In genomic region chr11:47565340-47566165, GRCh38 we compare ENCODE assay signal across 8 cellular contexts. TPM values are rescaled to one million over a fixed set of nuclear protein-coding genes. Genes with fewer than 3 reads are reported as not detected.
DNase-seq lines count a peak whose midpoint lies in the region; ATAC-seq and TF ChIP-seq lines count a peak whose summit lies in the region.

PTPMT1 (plus strand) TSS chr11:47565599; CDS start chr11:47565623, 24 bp downstream.

- H3K27me3 Mint-ChIP-seq in activated CD4-positive, alpha-beta T cell treated with anti-CD3 and anti-CD28 coated beads for 36 hours: no peaks in the 10 kb centered on the region

- H3K27ac ChIP-seq in left lung: peak within 1 kb of the TSS; percentile 72 to 82

- peaks cover 0 to 14% of the 10 kb centered on the region in 2 donors for H3K36me3 ChIP-seq in left lung

- intact Hi-C loops in activated CD4-positive, alpha-beta T cell treated with anti-CD3 and anti-CD28 coated beads for 36 hours (cut with DNase I, micrococcal nuclease): loop anchor here in 1 of 2 experiments (1.0 kb wide), 3 partner anchors 12 to 77 kb away; partner anchors contain the start of genes CELF1, KBTBD4 and MTCH2
- intact Hi-C loops in left lung (cut with DNase I): loop anchor here in 1 of 2 donors (10.0 kb wide), 1 partner anchor 81 kb away; no protein-coding TSS in a partner anchor

- H3K27me3 ChIP-seq in left lung: no peaks in the 10 kb centered on the region

- ATAC-seq in HG02840 (IDR thresholded peaks at IDR 0.05; ENCODE audit: low FRiP score, unreplicated experiment): peak; percentile 69
- ATAC-seq in activated CD4-positive, alpha-beta T cell treated with anti-CD3 and anti-CD28 coated beads for 36 hours: peak; percentile 95
- peak; percentile 96 for ATAC-seq in left lung

- H3K4me1 ChIP-seq in left lung: peaks cover 5 to 28% of the 10 kb centered on the region in 2 donors

- TF ChIP-seq CTCF in left lung (IDR thresholded peaks at IDR 0.05): no peak

- DNase-seq in NCI-H748 (lab: John Stamatoyannopoulos, UW; ENCODE audit: unreplicated experiment) (peak; percentile 76), NCI-H748 treated with DMSO at 0.1 percent for 48 hours (lab: John Stamatoyannopoulos, UW) (no peak), NCI-H2081 (lab: John Stamatoyannopoulos, UW) (peak; percentile 70 to 74), dedifferentiated amniotic fluid mesenchymal stem cell (ENCODE audit: extremely low spot score) (peak; percentile 50), left lung (peak; percentile 72 to 94)
- DNase-seq in activated CD4-positive, alpha-beta T cell treated with anti-CD3 and anti-CD28 coated beads for 36 hours: peak; percentile 85
- peak; percentile 57 to 66 for DNase-seq in stimulated activated CD4-positive, alpha-beta T cell treated with anti-CD3 and anti-CD28 coated beads, Interleukin-4, amount 100 ng/mL, for 4 hours

- H3K27ac Mint-ChIP-seq in activated CD4-positive, alpha-beta T cell treated with anti-CD3 and anti-CD28 coated beads for 36 hours: peak within 1 kb of the TSS; percentile 82

- H3K4me3 ChIP-seq in left lung: peak within 1 kb of the TSS; percentile 90 to 96

- no peaks in the 10 kb centered on the region for H3K9me3 Mint-ChIP-seq in activated CD4-positive, alpha-beta T cell treated with anti-CD3 and anti-CD28 coated beads for 36 hours (ENCODE audit: low read depth)

- H3K4me1 Mint-ChIP-seq in activated CD4-positive, alpha-beta T cell treated with anti-CD3 and anti-CD28 coated beads for 36 hours: peaks cover 28% of the 10 kb centered on the region

- peak within 1 kb of the TSS; percentile 82 for H3K4me3 Mint-ChIP-seq in activated CD4-positive, alpha-beta T cell treated with anti-CD3 and anti-CD28 coated beads for 36 hours

- no peaks in the 10 kb centered on the region for H3K9me3 ChIP-seq in left lung

- POLR2A ChIA-PET in activated CD4-positive, alpha-beta T cell treated with anti-CD3 and anti-CD28 coated beads for 36 hours (lab: Charles Lee): interaction anchor here (0.7 to 2.0 kb wide), 3 partner anchors 13 to 282 kb away, joined by 6 to 14 read pairs (median 7); partner anchors contain the start of genes KBTBD4, NDUFS3 and NUP160

- CTCF ChIA-PET in activated CD4-positive, alpha-beta T cell treated with anti-CD3 and anti-CD28 coated beads for 36 hours (lab: Charles Lee): interaction anchor here (0.8 to 3.0 kb wide), 7 partner anchors 12 to 356 kb away, joined by 3 to 47 read pairs (median 4); partner anchors contain the start of gene CELF1

- peaks cover 9% of the 10 kb centered on the region for H3K36me3 Mint-ChIP-seq in activated CD4-positive, alpha-beta T cell treated with anti-CD3 and anti-CD28 coated beads for 36 hours (ENCODE audit: low read depth)

RNA-seq across cellular contexts. Expression of gene PTPMT1, which starts in this region (rescaled TPM):
- total RNA-seq in activated CD4-positive, alpha-beta T cell treated with anti-CD3 and anti-CD28 coated beads for 36 hours: 10 to 100 TPM; 35.6 to 41.5 TPM
- 10 to 100 TPM; 61.4 to 75.2 TPM for total RNA-seq in left lung
